22 cellular contexts compared by ENCODE assay signal in genomic region chr1:231576804-231577718, GRCh38. TPM values are rescaled to one million over a fixed set of nuclear protein-coding genes. Genes with fewer than 3 reads are reported as not detected.
DNase-seq lines count a peak whose midpoint lies in the region; ATAC-seq and TF ChIP-seq lines count a peak whose summit lies in the region.
"Had no signal": no experiment of that assay in that cellular context is flagged by ENCODE, and none has a peak within 500 bp of the region (broad histone marks: within the 10 kb centered on the region; RNA-seq: fewer than 3 reads in every experiment).

No MANE protein-coding gene starts in this region.

- TF ChIP-seq CTCF in 22Rv1 (IDR thresholded peaks at IDR 0.05) (no peak), Calu3 (IDR thresholded peaks at IDR 0.05; ENCODE audit: unreplicated experiment) (no peak)

- intact Hi-C loops in Calu3 (cut with micrococcal nuclease; ENCODE audit: unreplicated experiment) = no loop called here

- no peaks in the 10 kb centered on the region for H3K36me3 Mint-ChIP-seq in Calu3 (ENCODE audit: insufficient read depth, unreplicated experiment)
- H3K36me3 Mint-ChIP-seq: CD4-positive, CD25-positive, alpha-beta regulatory T cell had no signal

- H3K4me1 Mint-ChIP-seq in Calu3 (ENCODE audit: low read depth, unreplicated experiment) = peaks cover 10% of the 10 kb centered on the region
- H3K4me1 Mint-ChIP-seq: CD4-positive, CD25-positive, alpha-beta regulatory T cell; CD8-positive, alpha-beta memory T cell had no signal

- H3K9me3 Mint-ChIP-seq in Calu3 (ENCODE audit: low read depth, unreplicated experiment) = peaks cover 2% of the 10 kb centered on the region
- H3K9me3 Mint-ChIP-seq: CD4-positive, CD25-positive, alpha-beta regulatory T cell; CD8-positive, alpha-beta memory T cell had no signal

- ATAC-seq in SK-N-SH treated with all-trans-retinoic acid at 6 μM for 48 hours (no peak), HG02885 (IDR thresholded peaks at IDR 0.05; ENCODE audit: poor library complexity, unreplicated experiment) (no peak)
- ATAC-seq: GM12878, HCT116, K562 had no signal

- no peak overlapping the region for H3K4me3 Mint-ChIP-seq in Calu3 (ENCODE audit: low read depth, unreplicated experiment)
- H3K4me3 Mint-ChIP-seq: CD4-positive, CD25-positive, alpha-beta regulatory T cell; CD8-positive, alpha-beta memory T cell had no signal

- peak overlapping the region; percentile 74 for H3K27ac ChIP-seq in 22Rv1

- DNase-seq in Calu3 (no peak), HT-29 (ENCODE audit: low spot score) (peak; percentile 11), putamen (ENCODE audit: low spot score) (peak; percentile 51)
- DNase-seq in activated effector memory CD4-positive, alpha-beta T cell treated with Interleukin-2 at 50 U/mL for 16 hours = no peak
- DNase-seq: ACHN; BE2C; C1 segment of cervical spinal cord; CD4-positive, CD25-positive, alpha-beta regulatory T cell; CD8-positive, alpha-beta memory T cell; COR-L47; DMS153; DND-41; EL; GOT3; H7; IMR-90 had no signal

- no peaks in the 10 kb centered on the region for H3K27me3 Mint-ChIP-seq in Calu3 (ENCODE audit: unreplicated experiment)
- H3K27me3 Mint-ChIP-seq: CD4-positive, CD25-positive, alpha-beta regulatory T cell; CD8-positive, alpha-beta memory T cell had no signal

- CTCF ChIA-PET in Calu3 (lab: Charles Lee) = no interaction called here

- BruUV-seq in Calu3 (replicated peaks; lab: Mats Ljungman, UMichigan) = no TSS peak

- H3K27ac Mint-ChIP-seq in Calu3 (ENCODE audit: unreplicated experiment) = peak overlapping the region; percentile 18
- H3K27ac Mint-ChIP-seq: CD4-positive, CD25-positive, alpha-beta regulatory T cell had no signal

TF ChIP-seq in SK-N-SH treated with all-trans-retinoic acid at 6 μM for 48 hours, 23 proteins besides CTCF, POLR2A, EP300 and RAD21:
- TF ChIP-seq ZNF8 (CRISPR knock-in tag; IDR thresholded peaks at IDR 0.05) = no peak
- TF ChIP-seq TCF4 (CRISPR knock-in tag; IDR thresholded peaks at IDR 0.05; ENCODE audit: borderline replicate concordance) = no peak
- TF ChIP-seq ZFP30 (CRISPR knock-in tag; IDR thresholded peaks at IDR 0.05) = no peak
- no peak for TF ChIP-seq ISL1 (CRISPR knock-in tag; IDR thresholded peaks at IDR 0.05)
- no peak for TF ChIP-seq ARNTL (CRISPR knock-in tag; IDR thresholded peaks at IDR 0.05; ENCODE audit: borderline replicate concordance, low read depth)
- no peak for TF ChIP-seq CSRNP3 (CRISPR knock-in tag; IDR thresholded peaks at IDR 0.05)
- no peak for TF ChIP-seq ZNF565 (CRISPR knock-in tag; conservative IDR thresholded peaks at IDR 0.05; ENCODE audit: low read depth)
- no peak for TF ChIP-seq POU6F1 (CRISPR knock-in tag; IDR thresholded peaks at IDR 0.05; ENCODE audit: borderline replicate concordance, low read depth)
- TF ChIP-seq CSDC2 (CRISPR knock-in tag; IDR thresholded peaks at IDR 0.05) = no peak

RNA-seq across cellular contexts. Expression of gene TSNAX, which starts 48.6 kb away (rescaled TPM):
- total RNA-seq in Calu3 (2022) = 55.5 and 56.9 TPM in 2 replicates
- 10.0 and 13.9 TPM in 2 replicates for total RNA-seq in HT-29 (2014; rRNA removed; shearing (Covaris generic))

RNA-seq across cellular contexts. Expression of gene DISC1, which starts 49.5 kb away (rescaled TPM):
- total RNA-seq in Calu3 (2022) = 6.6 and 9.8 TPM in 2 replicates
- 0.33 and 0.34 TPM in 2 replicates for total RNA-seq in HT-29 (2014; rRNA removed; shearing (Covaris generic))

Comparison
In these comparisons a context has a peak if more than half of its experiments do, and no peak if none do; other contexts are left out.
1. DNase-seq: peak in HT-29 (single experiment) and putamen (single experiment); none in Calu3 (single experiment) and activated effector memory CD4-positive, alpha-beta T cell treated with Interleukin-2 at 50 U/mL for 16 hours (single experiment).